Comparison of ENCODE assay signal across 19 cellular contexts in the genomic region with DNA sequence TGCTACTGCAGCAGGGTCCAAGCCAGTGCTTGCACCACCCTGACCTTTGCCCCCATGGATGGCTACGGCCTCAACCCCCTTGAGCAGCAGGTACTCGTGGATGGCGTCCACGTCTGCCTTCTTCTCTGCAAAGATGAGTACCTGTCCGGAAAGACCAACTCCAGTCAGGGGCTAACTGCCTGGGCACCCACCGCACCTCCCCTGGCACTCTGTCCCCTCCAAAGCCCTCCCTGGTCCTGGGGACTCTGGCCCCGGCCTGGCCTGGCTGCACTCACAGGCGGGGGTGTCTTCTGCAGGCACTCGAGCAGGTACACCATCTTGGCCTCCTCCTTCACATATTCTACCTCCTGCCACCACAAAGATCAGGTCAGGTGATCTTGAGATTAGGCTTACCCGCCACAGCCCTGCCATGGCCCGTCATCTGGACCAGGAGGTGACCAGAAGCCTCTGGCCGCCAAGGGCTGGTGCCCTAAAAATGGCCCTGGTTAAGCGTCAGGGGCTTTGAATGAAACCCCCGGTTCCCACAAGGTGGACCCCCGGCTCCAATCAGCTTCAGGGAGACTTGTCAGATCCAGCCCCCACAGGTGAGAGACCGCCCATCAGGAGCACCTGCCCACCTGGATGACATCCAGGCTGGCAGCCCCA. TPM values are rescaled to one million over a fixed set of nuclear protein-coding genes. Genes with fewer than 3 reads are reported as not detected.
DNase-seq lines count a peak whose midpoint lies in the region; ATAC-seq, FAIRE-seq and TF ChIP-seq lines count a peak whose summit lies in the region.
"Had no signal": no experiment of that assay in that cellular context is flagged by ENCODE, and none has a peak within 500 bp of the region (broad histone marks: within the 10 kb centered on the region; RNA-seq: fewer than 3 reads in every experiment).

No MANE protein-coding gene starts in this region.

- H3K9me3 Mint-ChIP-seq in CD14-positive monocyte, result peaks cover 0 to 2% (median 0%) of the 10 kb centered on the region in 7 donors
- H3K9me3 Mint-ChIP-seq: CD8-positive, alpha-beta memory T cell; IgD-negative memory B cell had no signal

- peaks cover 44% of the 10 kb centered on the region for H3K4me1 Mint-ChIP-seq in CD14-positive monocyte

- H3K9me3 ChIP-seq in neutrophil, result no peaks in the 10 kb centered on the region
- H3K9me3 ChIP-seq: Caco-2 had no signal

- peaks cover 51 to 57% of the 10 kb centered on the region in 2 donors for H3K36me3 Mint-ChIP-seq in CD14-positive monocyte

- H3K4me1 ChIP-seq in neutrophil (ENCODE audit: control insufficient read depth in 1 of 2, insufficient read depth in 1 of 2, low read depth in 1 of 2, low read length in 1 of 2), result peaks cover 47 to 61% of the 10 kb centered on the region in 2 experiments

- H3K36me3 ChIP-seq in neutrophil, result peaks cover 35% of the 10 kb centered on the region

- peaks cover 0 to 5% (median 0%) of the 10 kb centered on the region in 3 donors for H3K27me3 Mint-ChIP-seq in CD14-positive monocyte (ENCODE audit: low read depth in 3 of 3)
- H3K27me3 Mint-ChIP-seq: CD8-positive, alpha-beta memory T cell; IgD-negative memory B cell had no signal

- no peak overlapping the region for H3K4me3 Mint-ChIP-seq in CD14-positive monocyte

- intact Hi-C loops in Right ventricle myocardium inferior (cut with DNase I) (no loop called here), cardiac septum (cut with DNase I) (no loop called here), CD14-positive monocyte (cut with micrococcal nuclease) (no loop called here)

- H3K27ac ChIP-seq in coronary artery (no peak overlapping the region), neutrophil (peak overlapping the region; percentile 99)
- H3K27ac ChIP-seq: C4-2B had no signal

- peak overlapping the region in 5 of 7 donors; percentile 58 to 100 (median 63) for H3K27ac Mint-ChIP-seq in CD14-positive monocyte
- H3K27ac Mint-ChIP-seq: CD8-positive, alpha-beta memory T cell had no signal

- DNase-seq in Right ventricle myocardium inferior (ENCODE audit: missing footprints), result peak; percentile 13
- DNase-seq in cardiac septum (ENCODE audit: low spot score), result no peak
- DNase-seq in CD14-positive monocyte (ENCODE audit: low spot score), result no peak
- peak; percentile 72 for DNase-seq in coronary artery (ENCODE audit: low spot score)
- no peak for DNase-seq in HTR-8/SVneo (ENCODE audit: insufficient read length, low spot score)
- no peak for DNase-seq in SK-N-DZ (ENCODE audit: low spot score)
- DNase-seq: ACHN, Caco-2, DND-41, GDM1, GOT3, HCEC 1CT had no signal

- no peak for FAIRE-seq in HTR-8/SVneo (lab: Jason Lieb, UNC)
- FAIRE-seq: GM12892, GM19239 had no signal

- no peak overlapping the region for H3K4me3 ChIP-seq in coronary artery
- no peak overlapping the region for H3K4me3 ChIP-seq in neutrophil (ENCODE audit: low read depth in 1 of 2, low read length in 1 of 2)

- ATAC-seq in Right ventricle myocardium inferior (no peak), GM19035 (IDR thresholded peaks at IDR 0.05; ENCODE audit: unreplicated experiment) (no peak)

- TF ChIP-seq CTCF in CD14-positive monocyte (IDR thresholded peaks at IDR 0.05), result no peak
- no peak for TF ChIP-seq CTCF in coronary artery (IDR thresholded peaks at IDR 0.05)
- TF ChIP-seq CTCF in neutrophil (IDR thresholded peaks at IDR 0.05), result no peak

- H3K27me3 ChIP-seq in neutrophil, result no peaks in the 10 kb centered on the region

RNA-seq across cellular contexts. Expression of a gene that starts 3.2 kb away (rescaled TPM):
- 4.4 TPM for total RNA-seq in Right ventricle myocardium inferior
- total RNA-seq in cardiac septum, result 4.7 TPM
- polyA plus RNA-seq in CD14-positive monocyte, result 10 to 100 TPM; 62.8 to 98.3 TPM
- 3.6 and 10.6 TPM in 2 replicates for polyA plus RNA-seq in SK-N-DZ (2014; cell fraction: cytosol; rRNA removed)
- 39.9 and 78.7 TPM in 2 replicates for polyA plus RNA-seq in SK-N-DZ (2014; cell fraction: nucleus; rRNA removed)

RNA-seq across cellular contexts. Expression of a gene that starts 3.9 kb away (rescaled TPM):
- total RNA-seq in Right ventricle myocardium inferior (30.1 TPM), cardiac septum (37.9 TPM)
- 10 to 100 TPM; 44.9 to 70.3 TPM for polyA plus RNA-seq in CD14-positive monocyte
- 91.5 and 112 TPM in 2 replicates for polyA plus RNA-seq in SK-N-DZ (2014; cell fraction: cytosol; rRNA removed)
- 273 and 280 TPM in 2 replicates for polyA plus RNA-seq in SK-N-DZ (2014; cell fraction: nucleus; rRNA removed)

RNA-seq across cellular contexts. Expression of a gene that starts 15.5 kb away (rescaled TPM):
- 43.1 TPM for total RNA-seq in Right ventricle myocardium inferior
- 133 TPM for total RNA-seq in cardiac septum
- 10 to 100 TPM; 21.6 to 27.2 TPM for polyA plus RNA-seq in CD14-positive monocyte
- polyA plus RNA-seq in SK-N-DZ (2014; cell fraction: cytosol; rRNA removed), result 85.0 and 96.3 TPM in 2 replicates
- 107 and 131 TPM in 2 replicates for polyA plus RNA-seq in SK-N-DZ (2014; cell fraction: nucleus; rRNA removed)

RNA-seq across cellular contexts. Expression of a gene that starts 39.4 kb away (rescaled TPM):
- total RNA-seq in Right ventricle myocardium inferior (32.2 TPM), cardiac septum (27.5 TPM)
- polyA plus RNA-seq in CD14-positive monocyte, result 1 to 10 TPM in 1 of 2 donors, under 1 TPM in 1; 0.71 to 1.6 TPM
- 248 and 315 TPM in 2 replicates for polyA plus RNA-seq in SK-N-DZ (2014; cell fraction: cytosol; rRNA removed)
- 379 and 553 TPM in 2 replicates for polyA plus RNA-seq in SK-N-DZ (2014; cell fraction: nucleus; rRNA removed)

RNA-seq across cellular contexts. Expression of a gene that starts 41.5 kb away (rescaled TPM):
- total RNA-seq in Right ventricle myocardium inferior, result 29.5 TPM
- 25.4 TPM for total RNA-seq in cardiac septum
- 1 to 10 TPM; 1.6 to 1.9 TPM for polyA plus RNA-seq in CD14-positive monocyte
- polyA plus RNA-seq in SK-N-DZ (2014; cell fraction: cytosol; rRNA removed), result 41.3 and 41.5 TPM in 2 replicates
- 321 and 386 TPM in 2 replicates for polyA plus RNA-seq in SK-N-DZ (2014; cell fraction: nucleus; rRNA removed)

Comparison
In these comparisons a context has a peak if more than half of its experiments do, and no peak if none do; other contexts are left out.
1. DNase-seq: peak in Right ventricle myocardium inferior (single experiment) and coronary artery (single experiment); none in cardiac septum (single experiment), CD14-positive monocyte (single experiment), HTR-8/SVneo (single experiment) and SK-N-DZ (single experiment).